1 cellular context compared by ENCODE assay signal in the genomic region with DNA sequence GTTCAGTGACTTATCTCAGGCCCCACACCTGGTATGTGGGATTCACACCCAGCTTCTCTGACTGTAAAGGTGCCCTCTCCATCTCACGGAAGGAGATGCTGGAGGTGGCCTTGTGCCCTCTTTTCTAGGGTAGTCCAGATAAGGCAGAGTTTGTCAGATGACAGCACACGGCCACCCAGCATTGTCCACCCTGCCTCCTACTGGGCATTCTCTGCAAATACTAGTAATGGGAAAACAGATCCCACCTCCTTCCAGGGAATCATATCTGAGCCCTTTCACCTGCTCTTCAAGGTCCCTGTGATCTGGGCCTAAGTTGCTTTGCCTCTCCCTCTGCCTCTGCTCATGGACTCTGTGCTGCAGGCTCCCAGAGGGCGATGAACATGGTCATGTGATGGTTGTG.
TF ChIP-seq lines count a peak whose summit lies in the region.

No MANE protein-coding gene starts in this region.

TF ChIP-seq in GM12878, 131 proteins besides CTCF, POLR2A, EP300 and RAD21:
- TF ChIP-seq CBX3 (IDR thresholded peaks at IDR 0.05; ENCODE audit: borderline replicate concordance, low read depth), result no peak
- no peak for TF ChIP-seq BHLHE40 (IDR thresholded peaks at IDR 0.05; ENCODE audit: borderline replicate concordance in 1 of 2, low read depth in 2 of 2, low read length in 1 of 2)
